In the genomic region with DNA sequence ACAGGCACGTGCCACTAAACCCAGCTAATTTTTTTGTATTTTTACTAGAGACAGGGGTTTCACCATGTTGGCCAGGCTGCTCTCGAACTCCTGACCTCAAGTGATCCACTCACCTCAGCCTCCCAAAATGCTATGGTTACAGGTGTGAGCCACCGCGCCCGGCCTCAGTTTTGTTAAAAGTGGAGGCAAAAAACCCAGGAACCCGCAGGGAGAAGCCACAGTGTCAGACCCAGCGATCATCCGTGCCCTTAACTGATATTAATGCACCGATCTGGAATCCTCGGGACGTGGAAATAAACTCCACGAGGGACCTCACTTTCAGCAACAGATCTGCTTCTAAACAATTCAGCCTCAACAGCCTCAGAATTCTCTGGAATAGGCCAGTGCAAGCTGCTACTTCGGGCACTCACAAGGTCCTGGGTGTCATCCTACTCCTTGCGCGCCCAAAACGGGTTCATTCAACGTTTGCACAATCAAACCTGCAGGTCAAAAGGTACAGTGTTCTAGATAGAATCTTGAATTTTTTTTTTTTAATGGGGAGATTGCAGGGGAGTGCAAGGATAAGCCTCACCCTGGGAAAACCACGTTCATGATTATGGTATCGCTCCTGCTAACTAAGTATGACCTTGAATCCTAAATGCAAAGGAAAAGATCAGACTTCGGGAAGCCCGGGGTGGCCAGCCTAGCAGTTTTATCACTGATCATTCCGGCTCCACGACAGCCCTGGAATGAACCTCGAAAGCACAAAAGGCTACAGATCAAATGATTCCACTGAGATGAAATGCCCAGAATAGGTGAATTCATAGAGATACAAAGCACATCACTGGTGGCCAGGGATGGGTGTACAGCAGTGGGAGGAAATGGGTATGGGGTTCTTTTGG, we compare ENCODE assay signal across 15 cellular contexts. TPM values are rescaled to one million over a fixed set of nuclear protein-coding genes. Genes with fewer than 3 reads are reported as not detected.
DNase-seq lines count a peak whose midpoint lies in the region; ATAC-seq and TF ChIP-seq lines count a peak whose summit lies in the region.
"Had no signal": no experiment of that assay in that cellular context is flagged by ENCODE, and none has a peak within 500 bp of the region (broad histone marks: within the 10 kb centered on the region; RNA-seq: fewer than 3 reads in every experiment).

No MANE protein-coding gene starts in this region.

- peaks cover 33% of the 10 kb centered on the region for H3K36me3 Mint-ChIP-seq in activated naive CD8-positive, alpha-beta T cell treated with anti-CD3 and anti-CD28 coated beads for 36 hours
- peaks cover 5 to 40% (median 18%) of the 10 kb centered on the region in 3 donors for H3K36me3 Mint-ChIP-seq in naive thymus-derived CD8-positive, alpha-beta T cell

- no peak for TF ChIP-seq POLR2A in vagina (IDR thresholded peaks at IDR 0.05)

- H3K27ac ChIP-seq in left ventricle myocardium inferior (replicated peaks): peak overlapping the region; percentile 45
- peak overlapping the region in 1 of 2 donors; percentile 16 for H3K27ac ChIP-seq in right atrium auricular region
- peak overlapping the region; percentile 93 for H3K27ac ChIP-seq in vagina
- H3K27ac ChIP-seq in osteoblast (ENCODE audit: low read depth, low read length): no peak overlapping the region

- DNase-seq in left ventricle myocardium inferior (no peak), right atrium auricular region (ENCODE audit: low spot score) (no peak), vagina (ENCODE audit: extremely low spot score in 2 of 2) (no peak), osteoblast (ENCODE audit: insufficient read length, low spot score, missing footprints) (no peak)
- DNase-seq in activated naive CD8-positive, alpha-beta T cell treated with anti-CD3 and anti-CD28 coated beads for 36 hours: no peak
- no peak for DNase-seq in naive thymus-derived CD8-positive, alpha-beta T cell
- DNase-seq: activated B cell treated with CpG ODN at 0.5 μM for 24 hours; AML-193; hippocampal formation; NCI-H1930; right cardiac atrium; stimulated activated CD4-positive, alpha-beta T cell treated with anti-CD3 and anti-CD28 coated beads, Interleukin-2, amount 100 ng/mL, for 24 hours; transverse colon had no signal

- H3K27me3 ChIP-seq in left ventricle myocardium inferior (ENCODE audit: low read depth): no peaks in the 10 kb centered on the region
- no peaks in the 10 kb centered on the region for H3K27me3 ChIP-seq in right atrium auricular region
- no peaks in the 10 kb centered on the region for H3K27me3 ChIP-seq in vagina
- H3K27me3 ChIP-seq in osteoblast (ENCODE audit: insufficient read depth, low read length): no peaks in the 10 kb centered on the region
- H3K27me3 ChIP-seq: transverse colon had no signal

- ATAC-seq in naive thymus-derived CD8-positive, alpha-beta T cell: no peak
- no peak for ATAC-seq in GM18520 (IDR thresholded peaks at IDR 0.05; ENCODE audit: unreplicated experiment)
- no peak for ATAC-seq in HG03095 (IDR thresholded peaks at IDR 0.05; ENCODE audit: unreplicated experiment)

- no peak for TF ChIP-seq CTCF in left ventricle myocardium inferior (IDR thresholded peaks at IDR 0.05; ENCODE audit: borderline replicate concordance)
- no peak for TF ChIP-seq CTCF in right atrium auricular region (IDR thresholded peaks at IDR 0.05)
- no peak for TF ChIP-seq CTCF in vagina (IDR thresholded peaks at IDR 0.05)
- TF ChIP-seq CTCF in osteoblast (IDR thresholded peaks at IDR 0.05; ENCODE audit: extremely low read depth, low read depth, low read length): no peak

- H3K9me3 ChIP-seq in left ventricle myocardium inferior (replicated peaks) (no peaks in the 10 kb centered on the region), right atrium auricular region (no peaks in the 10 kb centered on the region), vagina (no peaks in the 10 kb centered on the region), osteoblast (ENCODE audit: low read depth, low read length) (no peaks in the 10 kb centered on the region)
- H3K9me3 ChIP-seq: transverse colon had no signal

- POLR2A ChIA-PET in naive thymus-derived CD8-positive, alpha-beta T cell (lab: Charles Lee): interaction anchor here (0.9 to 1.6 kb wide), 3 partner anchors 55 to 77 kb away, joined by 3 to 9 read pairs (median 3); no protein-coding TSS in a partner anchor

- H3K4me2 ChIP-seq in osteoblast (ENCODE audit: insufficient read depth, low read length): no peak overlapping the region

- no peak overlapping the region for H3K4me3 ChIP-seq in left ventricle myocardium inferior
- H3K4me3 ChIP-seq in right atrium auricular region: no peak overlapping the region
- H3K4me3 ChIP-seq in vagina: no peak overlapping the region
- no peak overlapping the region for H3K4me3 ChIP-seq in osteoblast (ENCODE audit: insufficient read depth, low read length)
- H3K4me3 ChIP-seq: transverse colon had no signal

- intact Hi-C loops in left ventricle myocardium inferior (cut with micrococcal nuclease): no loop called here
- intact Hi-C loops in vagina (cut with DNase I): no loop called here

- H3K79me2 ChIP-seq in osteoblast (ENCODE audit: insufficient read depth, low read length): peaks cover 64% of the 10 kb centered on the region

- no peak overlapping the region for H3K4me3 Mint-ChIP-seq in activated naive CD8-positive, alpha-beta T cell treated with anti-CD3 and anti-CD28 coated beads for 36 hours
- peak overlapping the region in 9 of 10 donors; percentile 7 to 80 (median 43) for H3K4me3 Mint-ChIP-seq in naive thymus-derived CD8-positive, alpha-beta T cell
- H3K4me3 Mint-ChIP-seq: activated B cell treated with CpG ODN at 0.5 μM for 24 hours had no signal

- H3K36me3 ChIP-seq in left ventricle myocardium inferior (no peaks in the 10 kb centered on the region), right atrium auricular region (no peaks in the 10 kb centered on the region), vagina (peaks cover 0 to 8% of the 10 kb centered on the region in 2 donors), osteoblast (ENCODE audit: insufficient read depth, low read length) (peaks cover 4% of the 10 kb centered on the region)
- H3K36me3 ChIP-seq: transverse colon had no signal

- H3K4me1 ChIP-seq in left ventricle myocardium inferior: peaks cover 40% of the 10 kb centered on the region
- peaks cover 0 to 22% of the 10 kb centered on the region in 2 donors for H3K4me1 ChIP-seq in right atrium auricular region
- H3K4me1 ChIP-seq in vagina: peaks cover 71% of the 10 kb centered on the region
- H3K4me1 ChIP-seq in osteoblast (ENCODE audit: insufficient read depth, low read length): peaks cover 13% of the 10 kb centered on the region

- H2AFZ ChIP-seq in osteoblast (ENCODE audit: low read length): no peak overlapping the region

- H3K4me1 Mint-ChIP-seq in activated naive CD8-positive, alpha-beta T cell treated with anti-CD3 and anti-CD28 coated beads for 36 hours: peaks cover 63% of the 10 kb centered on the region
- peaks cover 37 to 87% (median 78%) of the 10 kb centered on the region in 4 donors for H3K4me1 Mint-ChIP-seq in naive thymus-derived CD8-positive, alpha-beta T cell

- H3K27me3 Mint-ChIP-seq in activated naive CD8-positive, alpha-beta T cell treated with anti-CD3 and anti-CD28 coated beads for 36 hours: no peaks in the 10 kb centered on the region
- H3K27me3 Mint-ChIP-seq in naive thymus-derived CD8-positive, alpha-beta T cell: no peaks in the 10 kb centered on the region
- H3K27me3 Mint-ChIP-seq: activated B cell treated with CpG ODN at 0.5 μM for 24 hours had no signal

- H3K27ac Mint-ChIP-seq in activated naive CD8-positive, alpha-beta T cell treated with anti-CD3 and anti-CD28 coated beads for 36 hours: peak overlapping the region; percentile 66
- H3K27ac Mint-ChIP-seq in naive thymus-derived CD8-positive, alpha-beta T cell: peak overlapping the region; percentile 91 to 100 (median 95)
- H3K27ac Mint-ChIP-seq: activated B cell treated with CpG ODN at 0.5 μM for 24 hours had no signal

- no peaks in the 10 kb centered on the region for H3K9me3 Mint-ChIP-seq in activated naive CD8-positive, alpha-beta T cell treated with anti-CD3 and anti-CD28 coated beads for 36 hours
- no peaks in the 10 kb centered on the region for H3K9me3 Mint-ChIP-seq in naive thymus-derived CD8-positive, alpha-beta T cell
- H3K9me3 Mint-ChIP-seq: activated B cell treated with CpG ODN at 0.5 μM for 24 hours had no signal

- peaks cover 19% of the 10 kb centered on the region for H4K20me1 ChIP-seq in osteoblast (ENCODE audit: insufficient read depth, low read length)

RNA-seq across cellular contexts. Expression of gene LITAF, which starts 22.4 kb away (rescaled TPM):
- total RNA-seq in left ventricle myocardium inferior (55.6 TPM), right atrium auricular region (10 to 100 TPM; 48.1 to 50.7 TPM), vagina (111 TPM), osteoblast (33.3 and 38.6 TPM in 2 replicates)
- 100 to 1,000 TPM; 127 to 130 TPM for total RNA-seq in activated naive CD8-positive, alpha-beta T cell treated with anti-CD3 and anti-CD28 coated beads for 36 hours
- total RNA-seq in naive thymus-derived CD8-positive, alpha-beta T cell: 100 to 1,000 TPM; 169 to 176 TPM
- 100 to 1,000 TPM; 553 to 770 (median 597) TPM for polyA plus RNA-seq in naive thymus-derived CD8-positive, alpha-beta T cell
